In genomic region chr3:10557250-10557649, GRCh38 we compare ENCODE assay signal across 20 cellular contexts. TPM values are rescaled to one million over a fixed set of nuclear protein-coding genes. Genes with fewer than 3 reads are reported as not detected.
"Had no signal": no experiment of that assay in that cellular context is flagged by ENCODE, and none has a peak within 500 bp of the region (broad histone marks: within the 10 kb centered on the region; RNA-seq: fewer than 3 reads in every experiment).

No MANE protein-coding gene starts in this region.

- H3K4me1 Mint-ChIP-seq: nephron progenitor cell had no signal

- ATAC-seq: gastrocnemius medialis, heart left ventricle, right cardiac atrium had no signal

- H3K27me3 ChIP-seq: brain microvascular endothelial cell, colonic mucosa, gastrocnemius medialis had no signal

- H3K9me3 Mint-ChIP-seq: activated naive CD4-positive, alpha-beta T cell treated with anti-CD3 and anti-CD28 coated beads, Interleukin-2, amount 10 ng/mL, durations not matched to agents 7 days and 5 days; activated naive CD8-positive, alpha-beta T cell treated with anti-CD3 and anti-CD28 coated beads, Interleukin-2, amount 50 U/mL, for 24 hours; central memory CD8-positive, alpha-beta T cell; nephron progenitor cell had no signal

- H3K27ac Mint-ChIP-seq: activated naive CD4-positive, alpha-beta T cell treated with anti-CD3 and anti-CD28 coated beads, Interleukin-2, amount 10 ng/mL, durations not matched to agents 7 days and 5 days; activated naive CD8-positive, alpha-beta T cell treated with anti-CD3 and anti-CD28 coated beads, Interleukin-2, amount 50 U/mL, for 24 hours; nephron progenitor cell; progenitor cell of endocrine pancreas; stimulated activated naive B cell treated with anti-CD40 and anti-IgM and Interleukin-4, amounts not matched to agents 10 μg/mL and 1 μg/mL and 100 μg/mL, for 72 hours had no signal

- H3K4me3 ChIP-seq: colonic mucosa, gastrocnemius medialis, heart left ventricle, left ventricle myocardium inferior had no signal

- H3K4me1 ChIP-seq: colonic mucosa had no signal

- H3K4me3 Mint-ChIP-seq: activated naive CD4-positive, alpha-beta T cell treated with anti-CD3 and anti-CD28 coated beads, Interleukin-2, amount 10 ng/mL, durations not matched to agents 7 days and 5 days; activated naive CD8-positive, alpha-beta T cell treated with anti-CD3 and anti-CD28 coated beads, Interleukin-2, amount 50 U/mL, for 24 hours; central memory CD8-positive, alpha-beta T cell; nephron progenitor cell; stimulated activated naive B cell treated with anti-CD40 and anti-IgM and Interleukin-4, amounts not matched to agents 10 μg/mL and 1 μg/mL and 100 μg/mL, for 72 hours had no signal

- DNase-seq: activated CD4-positive, alpha-beta T cell treated with anti-CD3 and anti-CD28 coated beads for 1 hour; activated naive CD4-positive, alpha-beta T cell treated with anti-CD3 and anti-CD28 coated beads, Interleukin-2, amount 10 ng/mL, durations not matched to agents 7 days and 5 days; activated naive CD8-positive, alpha-beta T cell treated with anti-CD3 and anti-CD28 coated beads, Interleukin-2, amount 50 U/mL, for 24 hours; anterior cingulate cortex; brain microvascular endothelial cell; colonic mucosa; gastrocnemius medialis; left ventricle myocardium inferior; nephron progenitor cell; right cardiac atrium; small intestine; stimulated activated CD4-positive, alpha-beta T cell treated with anti-CD3 and anti-CD28 coated beads, Interleukin-4, amount 100 ng/mL, for 1 hour; stimulated activated naive B cell treated with anti-CD40 and anti-IgM and Interleukin-4, amounts not matched to agents 10 μg/mL and 1 μg/mL and 100 μg/mL, for 72 hours had no signal

- H3K36me3 Mint-ChIP-seq: activated naive CD4-positive, alpha-beta T cell treated with anti-CD3 and anti-CD28 coated beads, Interleukin-2, amount 10 ng/mL, durations not matched to agents 7 days and 5 days; stimulated activated naive B cell treated with anti-CD40 and anti-IgM and Interleukin-4, amounts not matched to agents 10 μg/mL and 1 μg/mL and 100 μg/mL, for 72 hours had no signal

- H3K27ac ChIP-seq: brain microvascular endothelial cell, colonic mucosa, heart left ventricle, left ventricle myocardium inferior, VCaP had no signal

- H3K9me3 ChIP-seq: colonic mucosa, gastrocnemius medialis, heart left ventricle, left ventricle myocardium inferior had no signal

- H3K36me3 ChIP-seq: brain microvascular endothelial cell, colonic mucosa, gastrocnemius medialis, heart left ventricle, left ventricle myocardium inferior had no signal

RNA-seq across cellular contexts. Expression of gene ATP2B2, which starts 51.9 kb away (rescaled TPM):
- total RNA-seq: activated CD8-positive, alpha-beta memory T cell treated with anti-CD3 and anti-CD28 coated beads for 36 hours; kidney epithelial cell; left ventricle myocardium inferior; mammary epithelial cell had no signal
- polyA plus RNA-seq: mammary epithelial cell had no signal
